ENCODE assay signal across 1 cellular context in the genomic region with DNA sequence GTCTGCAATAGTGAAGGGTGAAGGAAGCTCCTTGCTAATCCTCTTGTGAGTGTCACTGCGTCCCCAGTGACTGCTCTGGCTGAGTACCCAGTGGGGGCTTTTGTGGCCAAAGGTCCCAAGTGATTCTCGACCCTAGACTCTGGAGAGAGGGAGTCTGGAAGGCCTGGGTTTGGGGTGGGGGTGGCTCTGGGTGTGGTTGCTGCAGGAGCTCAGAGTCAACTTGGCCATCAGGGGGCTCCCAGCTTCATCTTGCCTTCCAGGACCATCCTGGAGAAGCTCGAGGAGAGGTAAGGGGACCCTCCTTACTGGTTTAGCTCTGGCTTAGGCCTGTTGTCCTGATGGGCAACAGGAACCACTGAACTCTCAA.
TF ChIP-seq lines count a peak whose summit lies in the region.

No MANE protein-coding gene starts in this region.

TF ChIP-seq in HepG2, 621 proteins besides CTCF, POLR2A, EP300 and RAD21 (continued from another document):
- TF ChIP-seq, protein P1, sequence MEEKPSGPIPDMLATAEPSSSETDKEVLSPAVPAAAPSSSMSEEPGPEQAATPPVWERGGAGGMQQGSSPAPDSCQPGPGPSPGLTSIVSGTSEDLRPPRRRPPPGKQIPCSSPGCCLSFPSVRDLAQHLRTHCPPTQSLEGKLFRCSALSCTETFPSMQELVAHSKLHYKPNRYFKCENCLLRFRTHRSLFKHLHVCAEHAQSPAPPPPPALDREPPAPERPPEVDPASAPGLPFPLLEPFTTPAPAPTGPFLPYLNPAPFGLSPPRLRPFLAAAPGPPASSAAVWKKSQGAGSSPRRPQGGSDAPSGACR (CRISPR knock-in tag; IDR thresholded peaks at IDR 0.05), result no peak
- TF ChIP-seq NBN (conservative IDR thresholded peaks at IDR 0.05) (no peak), NCOA2 (CRISPR knock-in tag; IDR thresholded peaks at IDR 0.05) (no peak), FOXM1 (CRISPR knock-in tag; IDR thresholded peaks at IDR 0.05) (no peak), RARA (CRISPR knock-in tag; IDR thresholded peaks at IDR 0.05) (no peak), NAIF1 (CRISPR knock-in tag; IDR thresholded peaks at IDR 0.05; ENCODE audit: borderline replicate concordance) (no peak), ZNF501 (CRISPR knock-in tag; IDR thresholded peaks at IDR 0.05) (no peak)
- TF ChIP-seq, protein P2, sequence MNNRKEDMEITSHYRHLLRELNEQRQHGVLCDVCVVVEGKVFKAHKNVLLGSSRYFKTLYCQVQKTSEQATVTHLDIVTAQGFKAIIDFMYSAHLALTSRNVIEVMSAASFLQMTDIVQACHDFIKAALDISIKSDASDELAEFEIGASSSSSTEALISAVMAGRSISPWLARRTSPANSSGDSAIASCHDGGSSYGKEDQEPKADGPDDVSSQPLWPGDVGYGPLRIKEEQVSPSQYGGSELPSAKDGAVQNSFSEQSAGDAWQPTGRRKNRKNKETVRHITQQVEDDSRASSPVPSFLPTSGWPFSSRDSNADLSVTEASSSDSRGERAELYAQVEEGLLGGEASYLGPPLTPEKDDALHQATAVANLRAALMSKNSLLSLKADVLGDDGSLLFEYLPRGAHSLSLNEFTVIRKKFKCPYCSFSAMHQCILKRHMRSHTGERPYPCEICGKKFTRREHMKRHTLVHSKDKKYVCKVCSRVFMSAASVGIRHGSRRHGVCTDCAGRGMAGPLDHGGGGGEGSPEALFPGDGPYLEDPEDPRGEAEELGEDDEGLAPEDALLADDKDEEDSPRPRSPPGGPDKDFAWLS (CRISPR knock-in tag; IDR thresholded peaks at IDR 0.05; ENCODE audit: borderline replicate concordance), result no peak
- TF ChIP-seq, protein P3, sequence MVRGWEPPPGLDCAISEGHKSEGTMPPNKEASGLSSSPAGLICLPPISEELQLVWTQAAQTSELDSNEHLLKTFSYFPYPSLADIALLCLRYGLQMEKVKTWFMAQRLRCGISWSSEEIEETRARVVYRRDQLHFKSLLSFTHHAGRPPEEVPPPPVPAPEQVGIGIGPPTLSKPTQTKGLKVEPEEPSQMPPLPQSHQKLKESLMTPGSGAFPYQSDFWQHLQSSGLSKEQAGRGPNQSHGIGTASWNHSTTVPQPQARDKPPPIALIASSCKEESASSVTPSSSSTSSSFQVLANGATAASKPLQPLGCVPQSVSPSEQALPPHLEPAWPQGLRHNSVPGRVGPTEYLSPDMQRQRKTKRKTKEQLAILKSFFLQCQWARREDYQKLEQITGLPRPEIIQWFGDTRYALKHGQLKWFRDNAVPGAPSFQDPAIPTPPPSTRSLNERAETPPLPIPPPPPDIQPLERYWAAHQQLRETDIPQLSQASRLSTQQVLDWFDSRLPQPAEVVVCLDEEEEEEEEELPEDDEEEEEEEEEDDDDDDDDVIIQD (CRISPR knock-in tag; IDR thresholded peaks at IDR 0.05; ENCODE audit: low read depth), result no peak
- TF ChIP-seq, protein P4, sequence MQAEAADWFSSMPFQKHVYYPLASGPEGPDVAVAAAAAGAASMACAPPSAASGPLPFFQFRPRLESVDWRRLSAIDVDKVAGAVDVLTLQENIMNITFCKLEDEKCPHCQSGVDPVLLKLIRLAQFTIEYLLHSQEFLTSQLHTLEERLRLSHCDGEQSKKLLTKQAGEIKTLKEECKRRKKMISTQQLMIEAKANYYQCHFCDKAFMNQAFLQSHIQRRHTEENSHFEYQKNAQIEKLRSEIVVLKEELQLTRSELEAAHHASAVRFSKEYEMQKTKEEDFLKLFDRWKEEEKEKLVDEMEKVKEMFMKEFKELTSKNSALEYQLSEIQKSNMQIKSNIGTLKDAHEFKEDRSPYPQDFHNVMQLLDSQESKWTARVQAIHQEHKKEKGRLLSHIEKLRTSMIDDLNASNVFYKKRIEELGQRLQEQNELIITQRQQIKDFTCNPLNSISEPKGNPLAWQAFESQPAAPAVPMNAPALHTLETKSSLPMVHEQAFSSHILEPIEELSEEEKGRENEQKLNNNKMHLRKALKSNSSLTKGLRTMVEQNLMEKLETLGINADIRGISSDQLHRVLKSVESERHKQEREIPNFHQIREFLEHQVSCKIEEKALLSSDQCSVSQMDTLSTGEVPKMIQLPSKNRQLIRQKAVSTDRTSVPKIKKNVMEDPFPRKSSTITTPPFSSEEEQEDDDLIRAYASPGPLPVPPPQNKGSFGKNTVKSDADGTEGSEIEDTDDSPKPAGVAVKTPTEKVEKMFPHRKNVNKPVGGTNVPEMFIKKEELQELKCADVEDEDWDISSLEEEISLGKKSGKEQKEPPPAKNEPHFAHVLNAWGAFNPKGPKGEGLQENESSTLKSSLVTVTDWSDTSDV (CRISPR knock-in tag; IDR thresholded peaks at IDR 0.05), result peak; percentile 2; the same call in 1 of the 2 replicates
- TF ChIP-seq, protein P5, sequence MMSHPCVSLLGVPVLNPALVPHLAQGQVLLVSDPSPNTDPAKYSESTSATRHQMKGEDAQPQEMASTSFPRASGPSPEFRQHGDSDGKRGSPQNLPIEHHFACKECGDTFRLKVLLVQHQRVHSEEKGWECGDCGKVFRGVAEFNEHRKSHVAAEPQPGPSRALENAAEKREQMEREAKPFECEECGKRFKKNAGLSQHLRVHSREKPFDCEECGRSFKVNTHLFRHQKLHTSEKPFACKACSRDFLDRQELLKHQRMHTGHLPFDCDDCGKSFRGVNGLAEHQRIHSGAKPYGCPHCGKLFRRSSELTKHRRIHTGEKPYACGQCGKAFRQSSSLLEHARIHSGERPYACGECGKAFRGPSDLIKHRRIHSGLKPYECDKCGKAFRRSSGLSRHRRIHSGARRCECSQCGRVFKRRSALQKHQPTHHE (CRISPR knock-in tag; IDR thresholded peaks at IDR 0.05; ENCODE audit: borderline replicate concordance), result 0 out of 2 replicates have a peak, but pooled peaks have one; percentile 2
TF ChIP-seq in HepG2: peak in this region for 5.
